2 cellular contexts compared by ENCODE assay signal in the genomic region with DNA sequence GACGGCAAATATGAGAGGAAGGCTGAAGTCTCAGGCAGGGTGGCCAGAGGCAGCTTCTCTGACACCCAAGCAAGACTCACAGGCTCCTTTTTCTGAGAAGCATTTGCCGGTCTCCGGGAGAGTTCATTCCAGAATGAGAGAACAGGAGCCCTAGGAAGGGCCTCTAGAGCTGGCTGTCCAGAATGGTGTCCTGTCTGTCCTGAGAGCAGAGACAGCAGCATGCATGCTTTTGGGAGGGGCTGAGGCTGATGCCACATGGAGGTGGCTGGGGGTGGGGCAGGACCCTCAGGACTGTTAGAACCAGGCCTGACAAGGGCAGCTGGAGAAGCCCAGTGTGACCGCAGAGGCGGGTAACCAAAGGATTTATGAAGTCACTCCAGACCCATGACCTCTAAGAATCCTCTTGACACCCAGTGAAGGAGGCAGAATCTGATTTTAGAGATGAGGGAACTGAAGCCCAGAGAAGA.
TF ChIP-seq lines count a peak whose summit lies in the region.

No MANE protein-coding gene starts in this region.

TF ChIP-seq in A549, 52 proteins besides CTCF, POLR2A, EP300 and RAD21 (continued from another document):
- TF ChIP-seq, protein P1, sequence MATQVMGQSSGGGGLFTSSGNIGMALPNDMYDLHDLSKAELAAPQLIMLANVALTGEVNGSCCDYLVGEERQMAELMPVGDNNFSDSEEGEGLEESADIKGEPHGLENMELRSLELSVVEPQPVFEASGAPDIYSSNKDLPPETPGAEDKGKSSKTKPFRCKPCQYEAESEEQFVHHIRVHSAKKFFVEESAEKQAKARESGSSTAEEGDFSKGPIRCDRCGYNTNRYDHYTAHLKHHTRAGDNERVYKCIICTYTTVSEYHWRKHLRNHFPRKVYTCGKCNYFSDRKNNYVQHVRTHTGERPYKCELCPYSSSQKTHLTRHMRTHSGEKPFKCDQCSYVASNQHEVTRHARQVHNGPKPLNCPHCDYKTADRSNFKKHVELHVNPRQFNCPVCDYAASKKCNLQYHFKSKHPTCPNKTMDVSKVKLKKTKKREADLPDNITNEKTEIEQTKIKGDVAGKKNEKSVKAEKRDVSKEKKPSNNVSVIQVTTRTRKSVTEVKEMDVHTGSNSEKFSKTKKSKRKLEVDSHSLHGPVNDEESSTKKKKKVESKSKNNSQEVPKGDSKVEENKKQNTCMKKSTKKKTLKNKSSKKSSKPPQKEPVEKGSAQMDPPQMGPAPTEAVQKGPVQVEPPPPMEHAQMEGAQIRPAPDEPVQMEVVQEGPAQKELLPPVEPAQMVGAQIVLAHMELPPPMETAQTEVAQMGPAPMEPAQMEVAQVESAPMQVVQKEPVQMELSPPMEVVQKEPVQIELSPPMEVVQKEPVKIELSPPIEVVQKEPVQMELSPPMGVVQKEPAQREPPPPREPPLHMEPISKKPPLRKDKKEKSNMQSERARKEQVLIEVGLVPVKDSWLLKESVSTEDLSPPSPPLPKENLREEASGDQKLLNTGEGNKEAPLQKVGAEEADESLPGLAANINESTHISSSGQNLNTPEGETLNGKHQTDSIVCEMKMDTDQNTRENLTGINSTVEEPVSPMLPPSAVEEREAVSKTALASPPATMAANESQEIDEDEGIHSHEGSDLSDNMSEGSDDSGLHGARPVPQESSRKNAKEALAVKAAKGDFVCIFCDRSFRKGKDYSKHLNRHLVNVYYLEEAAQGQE (IDR thresholded peaks at IDR 0.05) = no peak
- TF ChIP-seq BHLHE40 (IDR thresholded peaks at IDR 0.05; ENCODE audit: low read depth, low read length) (no peak), JUN (IDR thresholded peaks at IDR 0.05) (no peak), RCOR1 (IDR thresholded peaks at IDR 0.05; ENCODE audit: low read depth, low read length) (no peak), TFCP2L1 (CRISPR knock-in tag; IDR thresholded peaks at IDR 0.05) (no peak), FOXS1 (CRISPR knock-in tag; IDR thresholded peaks at IDR 0.05) (no peak)

TF ChIP-seq in HCT116, 20 proteins besides CTCF, POLR2A, EP300 and RAD21 (continued from another document):
- TF ChIP-seq, protein P1 (IDR thresholded peaks at IDR 0.05; ENCODE audit: low read depth) = no peak
- TF ChIP-seq, protein P2, sequence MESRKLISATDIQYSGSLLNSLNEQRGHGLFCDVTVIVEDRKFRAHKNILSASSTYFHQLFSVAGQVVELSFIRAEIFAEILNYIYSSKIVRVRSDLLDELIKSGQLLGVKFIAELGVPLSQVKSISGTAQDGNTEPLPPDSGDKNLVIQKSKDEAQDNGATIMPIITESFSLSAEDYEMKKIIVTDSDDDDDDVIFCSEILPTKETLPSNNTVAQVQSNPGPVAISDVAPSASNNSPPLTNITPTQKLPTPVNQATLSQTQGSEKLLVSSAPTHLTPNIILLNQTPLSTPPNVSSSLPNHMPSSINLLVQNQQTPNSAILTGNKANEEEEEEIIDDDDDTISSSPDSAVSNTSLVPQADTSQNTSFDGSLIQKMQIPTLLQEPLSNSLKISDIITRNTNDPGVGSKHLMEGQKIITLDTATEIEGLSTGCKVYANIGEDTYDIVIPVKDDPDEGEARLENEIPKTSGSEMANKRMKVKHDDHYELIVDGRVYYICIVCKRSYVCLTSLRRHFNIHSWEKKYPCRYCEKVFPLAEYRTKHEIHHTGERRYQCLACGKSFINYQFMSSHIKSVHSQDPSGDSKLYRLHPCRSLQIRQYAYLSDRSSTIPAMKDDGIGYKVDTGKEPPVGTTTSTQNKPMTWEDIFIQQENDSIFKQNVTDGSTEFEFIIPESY (IDR thresholded peaks at IDR 0.05; ENCODE audit: extremely low read depth, insufficient replicate concordance, low read length) = no peak
- no peak for TF ChIP-seq CEBPB (IDR thresholded peaks at IDR 0.05; ENCODE audit: low read depth)
- no peak for TF ChIP-seq EZH2 (IDR thresholded peaks at IDR 0.05)
